8 cellular contexts compared by ENCODE assay signal in genomic region chr2:111121873-111122630, GRCh38. TPM values are rescaled to one million over a fixed set of nuclear protein-coding genes. Genes with fewer than 3 reads are reported as not detected.
DNase-seq lines count a peak whose midpoint lies in the region; ATAC-seq and TF ChIP-seq lines count a peak whose summit lies in the region.

No MANE protein-coding gene starts in this region.

- peaks cover 33 to 42% (median 36%) of the 10 kb centered on the region in 3 donors for H3K27me3 Mint-ChIP-seq in CD14-positive monocyte (ENCODE audit: low read depth in 3 of 3)
- peaks cover 20% of the 10 kb centered on the region for H3K27me3 Mint-ChIP-seq in activated CD8-positive, alpha-beta T cell treated with anti-CD3 and anti-CD28 coated beads for 36 hours

- H3K27ac ChIP-seq in effector memory CD4-positive, alpha-beta T cell (ENCODE audit: insufficient read depth, low read length, poor library complexity, severe bottlenecking), result peak overlapping the region; percentile 9

- peak overlapping the region; percentile 88 to 94 (median 93) for H3K27ac Mint-ChIP-seq in CD14-positive monocyte
- peak overlapping the region; percentile 82 for H3K27ac Mint-ChIP-seq in activated CD8-positive, alpha-beta T cell treated with anti-CD3 and anti-CD28 coated beads for 36 hours

- H3K4me1 Mint-ChIP-seq in CD14-positive monocyte, result peaks cover 52% of the 10 kb centered on the region
- H3K4me1 Mint-ChIP-seq in activated CD8-positive, alpha-beta T cell treated with anti-CD3 and anti-CD28 coated beads for 36 hours (ENCODE audit: low read depth), result peaks cover 52% of the 10 kb centered on the region

- POLR2A ChIA-PET in activated CD8-positive, alpha-beta T cell treated with anti-CD3 and anti-CD28 coated beads for 36 hours (lab: Charles Lee), result interaction anchor here (1.0 to 1.2 kb wide), 2 partner anchors 117 to 264 kb away, joined by 4 read pairs; no protein-coding TSS in a partner anchor

- peaks cover 0 to 24% (median 3%) of the 10 kb centered on the region in 7 donors for H3K9me3 Mint-ChIP-seq in CD14-positive monocyte
- no peaks in the 10 kb centered on the region for H3K9me3 Mint-ChIP-seq in activated CD8-positive, alpha-beta T cell treated with anti-CD3 and anti-CD28 coated beads for 36 hours

- peaks cover 24% of the 10 kb centered on the region for H3K27me3 ChIP-seq in effector memory CD4-positive, alpha-beta T cell (replicated peaks; ENCODE audit: control insufficient read depth, insufficient read depth, low read length, poor library complexity, severe bottlenecking)

- H3K4me3 ChIP-seq in effector memory CD4-positive, alpha-beta T cell (ENCODE audit: insufficient read depth, low read depth, low read length, poor library complexity, severe bottlenecking), result peak overlapping the region; percentile 74

- H3K9me3 ChIP-seq in effector memory CD4-positive, alpha-beta T cell (ENCODE audit: control insufficient read depth, low read length), result no peaks in the 10 kb centered on the region

- intact Hi-C loops in CD14-positive monocyte (cut with micrococcal nuclease), result loop anchor here in 1 of 2 donors (5.0 to 10.0 kb wide), 2 partner anchors 130 to 307 kb away; no protein-coding TSS in a partner anchor
- intact Hi-C loops in activated CD8-positive, alpha-beta T cell treated with anti-CD3 and anti-CD28 coated beads for 36 hours (cut with micrococcal nuclease), result no loop called here

- peaks cover 50% of the 10 kb centered on the region for H3K4me1 ChIP-seq in effector memory CD4-positive, alpha-beta T cell (ENCODE audit: control insufficient read depth, insufficient read depth, low read length, poor library complexity, severe bottlenecking)

- CTCF ChIA-PET in activated CD8-positive, alpha-beta T cell treated with anti-CD3 and anti-CD28 coated beads for 36 hours (lab: Charles Lee), result no interaction called here

- no peak for TF ChIP-seq CTCF in CD14-positive monocyte (IDR thresholded peaks at IDR 0.05)
- TF ChIP-seq CTCF in activated CD8-positive, alpha-beta T cell treated with anti-CD3 and anti-CD28 coated beads for 36 hours (IDR thresholded peaks at IDR 0.05), result no peak

- peak overlapping the region; percentile 95 to 98 for H3K4me3 Mint-ChIP-seq in CD14-positive monocyte
- H3K4me3 Mint-ChIP-seq in activated CD8-positive, alpha-beta T cell treated with anti-CD3 and anti-CD28 coated beads for 36 hours, result peak overlapping the region; percentile 95

- DNase-seq in CD14-positive monocyte (ENCODE audit: low spot score) (peak; percentile 83), NCI-H774 (lab: John Stamatoyannopoulos, UW) (peak; percentile 93), medulla oblongata (ENCODE audit: extremely low spot score) (peak; percentile 89)
- peak; percentile 78 for DNase-seq in activated CD8-positive, alpha-beta T cell treated with anti-CD3 and anti-CD28 coated beads for 36 hours
- DNase-seq in effector memory CD4-positive, alpha-beta T cell, result peak; percentile 64 to 72 (median 69)
- DNase-seq in stimulated activated CD4-positive, alpha-beta T cell treated with anti-CD3 and anti-CD28 coated beads, TNF-alpha, amount 100 ng/mL, for 24 hours (ENCODE audit: low read depth in 3 of 3), result peak in 2 of 3 experiments; percentile 60 to 78

- peaks cover 39 to 49% of the 10 kb centered on the region in 2 donors for H3K36me3 Mint-ChIP-seq in CD14-positive monocyte
- H3K36me3 Mint-ChIP-seq in activated CD8-positive, alpha-beta T cell treated with anti-CD3 and anti-CD28 coated beads for 36 hours (ENCODE audit: low read depth), result peaks cover 38% of the 10 kb centered on the region

- ATAC-seq in GM19395 (IDR thresholded peaks at IDR 0.05; ENCODE audit: unreplicated experiment) (peak; percentile 45), HG03520 (IDR thresholded peaks at IDR 0.05; ENCODE audit: unreplicated experiment) (peak; percentile 26)
- peak; percentile 52 for ATAC-seq in activated CD8-positive, alpha-beta T cell treated with anti-CD3 and anti-CD28 coated beads for 36 hours

- H3K36me3 ChIP-seq in effector memory CD4-positive, alpha-beta T cell (ENCODE audit: control insufficient read depth, insufficient read depth, low read length), result no peaks in the 10 kb centered on the region

RNA-seq across cellular contexts. Expression of gene BCL2L11, which starts 1.3 kb away (rescaled TPM):
- 10 to 100 TPM in 1 of 2 donors, 1 to 10 TPM in 1; 8.8 to 20.4 TPM for polyA plus RNA-seq in CD14-positive monocyte
- 10 to 100 TPM; 19.8 to 22.6 TPM for total RNA-seq in activated CD8-positive, alpha-beta T cell treated with anti-CD3 and anti-CD28 coated beads for 36 hours

Comparison
In these comparisons a context has a peak if more than half of its experiments do, and no peak if none do; other contexts are left out.
1. Peak in every context shown above with its lines: DNase-seq, ATAC-seq, H3K4me3 ChIP-seq and H3K27ac ChIP-seq.